9 cellular contexts compared by ENCODE assay signal in the genomic region with DNA sequence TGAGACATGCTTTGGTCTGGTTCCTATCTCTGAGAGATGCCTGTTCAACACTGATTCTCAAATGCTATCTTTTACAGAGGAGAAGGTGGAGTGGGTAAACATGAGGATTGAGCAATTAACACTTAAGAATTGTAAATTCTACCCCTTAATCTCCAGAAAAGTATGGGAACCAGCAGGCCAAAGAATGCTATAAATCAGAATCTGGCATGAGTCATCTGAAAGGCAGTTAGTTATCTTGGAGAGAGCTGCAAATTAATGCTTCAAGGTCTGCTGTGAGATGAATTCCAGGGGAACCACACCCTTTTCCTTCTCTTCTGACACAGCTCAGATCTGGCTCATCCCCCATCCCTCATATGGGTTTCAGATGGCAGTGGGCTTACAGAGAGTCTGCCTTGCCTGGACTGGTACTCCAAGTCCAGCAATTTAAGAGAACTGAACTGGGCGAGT. TPM values are rescaled to one million over a fixed set of nuclear protein-coding genes. Genes with fewer than 3 reads are reported as not detected.
DNase-seq lines count a peak whose midpoint lies in the region; ATAC-seq and TF ChIP-seq lines count a peak whose summit lies in the region.
"Had no signal": no experiment of that assay in that cellular context is flagged by ENCODE, and none has a peak within 500 bp of the region (broad histone marks: within the 10 kb centered on the region; RNA-seq: fewer than 3 reads in every experiment).

No MANE protein-coding gene starts in this region.

- DNase-seq in GM04504 (ENCODE audit: low read depth) (peak; percentile 79), Panc1 (ENCODE audit: low read depth, low spot score) (no peak), epithelial cell of proximal tubule (ENCODE audit: low read depth) (peak; percentile 83), gastrocnemius medialis (no peak), iPS-NIHi11 (ENCODE audit: low spot score) (no peak), immature natural killer cell (no peak)
- no peak for DNase-seq in activated naive CD4-positive, alpha-beta T cell treated with anti-CD3 and anti-CD28 coated beads, Interleukin-2, amount 50 U/mL, for 72 hours (ENCODE audit: low spot score in 2 of 2)
- DNase-seq: stimulated activated CD4-positive, alpha-beta T cell treated with anti-CD3 and anti-CD28 coated beads, Interleukin-4, amount 100 ng/mL, for 1 hour had no signal

- intact Hi-C loops in Panc1 (cut with micrococcal nuclease; ENCODE audit: unreplicated experiment) (no loop called here), gastrocnemius medialis (cut with DNase I; ENCODE audit: low total_unique reads) (no loop called here)

- no peak overlapping the region for H3K4me3 Mint-ChIP-seq in immature natural killer cell

- peaks cover 0 to 15% (median 0%) of the 10 kb centered on the region in 3 donors for H3K36me3 Mint-ChIP-seq in immature natural killer cell
- H3K36me3 Mint-ChIP-seq in activated naive CD4-positive, alpha-beta T cell treated with anti-CD3 and anti-CD28 coated beads, Interleukin-2, amount 50 U/mL, for 72 hours = peaks cover 13 to 49% of the 10 kb centered on the region in 2 donors

- TF ChIP-seq CTCF in Panc1 (IDR thresholded peaks at IDR 0.05) (no peak), epithelial cell of proximal tubule (conservative IDR thresholded peaks at IDR 0.05; ENCODE audit: low read depth, low read length) (no peak), gastrocnemius medialis (IDR thresholded peaks at IDR 0.05 in 4 of 5, conservative IDR thresholded peaks at IDR 0.05 in 1 of 5) (no peak)

- H3K27ac Mint-ChIP-seq in immature natural killer cell = peak overlapping the region in 2 of 6 donors; percentile 5 to 34
- H3K27ac Mint-ChIP-seq in activated naive CD4-positive, alpha-beta T cell treated with anti-CD3 and anti-CD28 coated beads, Interleukin-2, amount 50 U/mL, for 72 hours = peak overlapping the region in 1 of 2 donors; percentile 47

- in situ Hi-C loops in Panc1 (cut with HindIII; ENCODE audit: low pct_unique_long_range_greater_than_20kb, low sequenced_read_pairs) (no loop called here), gastrocnemius medialis (cut with MboI; ENCODE audit: low sequenced_read_pairs in 4 of 4) (no loop called here)

- ATAC-seq in Panc1 (peak; percentile 43), gastrocnemius medialis (no peak), HG03045 (IDR thresholded peaks at IDR 0.05; ENCODE audit: unreplicated experiment) (no peak)
- no peak for ATAC-seq in activated naive CD4-positive, alpha-beta T cell treated with anti-CD3 and anti-CD28 coated beads, Interleukin-2, amount 50 U/mL, for 72 hours

- CTCF ChIA-PET in Panc1 (lab: Charles Lee) = interaction anchor here (1.0 kb wide), 1 partner anchor 9 kb away, joined by 3 read pairs; no protein-coding TSS in a partner anchor

- no peaks in the 10 kb centered on the region for H3K9me3 Mint-ChIP-seq in immature natural killer cell
- peaks cover 0 to 5% of the 10 kb centered on the region in 2 donors for H3K9me3 Mint-ChIP-seq in activated naive CD4-positive, alpha-beta T cell treated with anti-CD3 and anti-CD28 coated beads, Interleukin-2, amount 50 U/mL, for 72 hours

- peaks cover 0 to 7% (median 3%) of the 10 kb centered on the region in 3 donors for H3K27me3 Mint-ChIP-seq in immature natural killer cell (ENCODE audit: low read depth in 3 of 3)

- H3K9me3 ChIP-seq in Panc1 (ENCODE audit: control insufficient read depth, insufficient read depth, low read depth, low read length) = no peaks in the 10 kb centered on the region
- H3K9me3 ChIP-seq in gastrocnemius medialis = no peaks in the 10 kb centered on the region

- H3K4me3 ChIP-seq in Panc1 (ENCODE audit: low read depth in 2 of 2, low read length in 2 of 2) (peak overlapping the region; percentile 67 to 83), epithelial cell of proximal tubule (ENCODE audit: low read depth, low read length) (no peak overlapping the region), gastrocnemius medialis (no peak overlapping the region)

- H3K4me1 ChIP-seq in Panc1 (ENCODE audit: control insufficient read depth, insufficient read depth, low read length) (peaks cover 74% of the 10 kb centered on the region), gastrocnemius medialis (peaks cover 29 to 41% of the 10 kb centered on the region in 2 donors)

- H3K36me3 ChIP-seq in Panc1 (ENCODE audit: control insufficient read depth, insufficient read depth, low read length) = peaks cover 40% of the 10 kb centered on the region
- H3K36me3 ChIP-seq in gastrocnemius medialis = peaks cover 0 to 24% of the 10 kb centered on the region in 2 donors

- peaks cover 59 to 79% of the 10 kb centered on the region in 2 donors for H3K4me1 Mint-ChIP-seq in immature natural killer cell

- no TSS peak for BruUV-seq in Panc1 (replicated peaks; lab: Mats Ljungman, UMichigan)

- TF ChIP-seq POLR2A in gastrocnemius medialis (IDR thresholded peaks at IDR 0.05) = no peak

- H3K27ac ChIP-seq in Panc1 (ENCODE audit: low read length) = peak overlapping the region; percentile 99
- H3K27ac ChIP-seq in gastrocnemius medialis = peak overlapping the region; percentile 44 to 74 (median 60)

- POLR2A ChIA-PET in Panc1 (lab: Charles Lee) = interaction anchor here (0.6 kb wide), 1 partner anchor 12 kb away, joined by 3 read pairs; no protein-coding TSS in a partner anchor

- H3K27me3 ChIP-seq in Panc1 (ENCODE audit: control insufficient read depth, insufficient read depth, low read length) (no peaks in the 10 kb centered on the region), gastrocnemius medialis (peaks cover 3 to 16% (median 8%) of the 10 kb centered on the region in 3 donors)

RNA-seq across cellular contexts. Expression of a gene that starts 5.2 kb away (rescaled TPM):
- 1,621 TPM for total RNA-seq in Panc1 (2021; ENCODE audit: unreplicated experiment)
- polyA plus RNA-seq in Panc1 (2012; ENCODE audit: insufficient read length) = 1,294 TPM
- total RNA-seq in epithelial cell of proximal tubule = 216 and 394 TPM in 2 replicates
- 10 to 100 TPM in 3 of 4 donors, 1 to 10 TPM in 1; 6.4 to 60.3 (median 28.0) TPM for total RNA-seq in gastrocnemius medialis
- 100 to 1,000 TPM; 445 to 680 (median 567) TPM for polyA plus RNA-seq in immature natural killer cell
- total RNA-seq in activated naive CD4-positive, alpha-beta T cell treated with anti-CD3 and anti-CD28 coated beads, Interleukin-2, amount 50 U/mL, for 72 hours = 100 to 1,000 TPM in 1 of 2 donors, 10 to 100 TPM in 1; 49.2 to 290 TPM

RNA-seq across cellular contexts. Expression of a gene that starts 48.4 kb away (rescaled TPM):
- total RNA-seq in Panc1 (2021; ENCODE audit: unreplicated experiment) (474 TPM), epithelial cell of proximal tubule (575 and 947 TPM in 2 replicates), gastrocnemius medialis (10 to 100 TPM in 3 of 4 donors, 1 to 10 TPM in 1; 8.4 to 66.2 (median 29.8) TPM)
- polyA plus RNA-seq in Panc1 (2012; ENCODE audit: insufficient read length) = 692 TPM
- 100 to 1,000 TPM; 331 to 469 (median 429) TPM for polyA plus RNA-seq in immature natural killer cell
- total RNA-seq in activated naive CD4-positive, alpha-beta T cell treated with anti-CD3 and anti-CD28 coated beads, Interleukin-2, amount 50 U/mL, for 72 hours = 100 to 1,000 TPM; 197 to 272 TPM

Comparison
In these comparisons a context has a peak if more than half of its experiments do, and no peak if none do; other contexts are left out.
1. DNase-seq: peak in GM04504 (single experiment) and epithelial cell of proximal tubule (single experiment); none in Panc1 (single experiment), gastrocnemius medialis (0 of 2), iPS-NIHi11 (single experiment), immature natural killer cell (0 of 3) and activated naive CD4-positive, alpha-beta T cell treated with anti-CD3 and anti-CD28 coated beads, Interleukin-2, amount 50 U/mL, for 72 hours (0 of 2).
2. H3K4me3 ChIP-seq: peak in Panc1 (2 of 2); none in epithelial cell of proximal tubule (single experiment) and gastrocnemius medialis (0 of 4).